8 cellular contexts compared by ENCODE assay signal in the genomic region with DNA sequence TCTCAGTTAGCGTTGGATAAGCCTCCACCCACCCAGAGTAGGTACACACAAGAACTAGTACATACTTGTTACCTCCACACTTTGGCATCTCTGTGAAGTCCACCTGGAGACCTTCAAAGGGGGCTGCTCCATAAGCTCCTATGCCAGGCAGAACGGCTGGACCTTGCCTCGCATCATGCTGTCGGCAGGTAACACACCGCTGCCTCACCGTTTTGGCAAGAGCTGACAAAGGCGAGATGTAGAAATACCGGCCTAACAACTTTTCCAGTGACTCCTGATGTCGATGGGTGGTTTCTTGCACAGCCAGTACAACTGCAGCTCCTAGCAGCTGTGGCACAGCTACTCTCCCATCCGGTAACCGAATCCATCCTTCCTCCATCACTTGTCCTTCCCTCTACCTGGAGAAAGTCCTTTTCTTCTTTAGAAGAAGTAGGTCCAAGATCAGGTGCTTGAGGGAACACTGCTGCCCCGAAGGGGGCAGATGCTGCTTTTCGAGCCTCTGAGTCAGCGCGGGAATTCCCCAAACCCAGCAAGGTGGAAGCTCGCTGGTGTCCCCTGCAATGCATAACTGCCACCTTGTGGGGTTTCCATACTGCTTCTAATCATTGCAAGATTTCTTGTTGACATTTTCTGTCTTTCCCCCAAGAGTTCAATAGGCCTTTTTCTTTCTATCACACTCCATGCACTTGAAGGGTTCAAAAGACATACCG.
DNase-seq lines count a peak whose midpoint lies in the region; ATAC-seq, FAIRE-seq and TF ChIP-seq lines count a peak whose summit lies in the region.
"Not testable (repeated sequence)": the region's sequence is repeated elsewhere in the genome, so short reads cannot be mapped to it uniquely, and the experiment has no call there.

No MANE protein-coding gene starts in this region.

- H3K9me3 Mint-ChIP-seq in Caco-2 (ENCODE audit: unreplicated experiment); activated T-cell treated with anti-CD3 and anti-CD28 coated beads, Interleukin-2, amount 50 U/mL, for 72 hours; stimulated activated naive CD8-positive, alpha-beta T cell treated with anti-CD3 and anti-CD28 coated beads, Interleukin-15, amount 100 ng/mL, for 72 hours: not testable (repeated sequence)

- H2BK15ac ChIP-seq in H1 (ENCODE audit: low read length): not testable (repeated sequence)

- not testable (repeated sequence) for H3K27ac Mint-ChIP-seq in Caco-2 (ENCODE audit: unreplicated experiment); activated T-cell treated with anti-CD3 and anti-CD28 coated beads, Interleukin-2, amount 50 U/mL, for 72 hours; stimulated activated naive CD8-positive, alpha-beta T cell treated with anti-CD3 and anti-CD28 coated beads, Interleukin-15, amount 100 ng/mL, for 72 hours

- not testable (repeated sequence) for H4K5ac ChIP-seq in H1 (ENCODE audit: insufficient read length, low read depth, low read length)

- not testable (repeated sequence) for H4K20me1 ChIP-seq in PC-3 (ENCODE audit: low read length); H1 (replicated peaks in 1 of 2; ENCODE audit: control insufficient read depth in 1 of 2, insufficient read depth in 2 of 2, low read length in 2 of 2)

- H3K27ac ChIP-seq in PC-3 (ENCODE audit: low read length); H1 (ENCODE audit: low read depth, low read length); prostate gland: not testable (repeated sequence)

- not testable (repeated sequence) for H3K4me1 Mint-ChIP-seq in Caco-2 (ENCODE audit: low read depth, unreplicated experiment); activated T-cell treated with anti-CD3 and anti-CD28 coated beads, Interleukin-2, amount 50 U/mL, for 72 hours (ENCODE audit: low read depth); stimulated activated naive CD8-positive, alpha-beta T cell treated with anti-CD3 and anti-CD28 coated beads, Interleukin-15, amount 100 ng/mL, for 72 hours

- TF ChIP-seq RAD21 in H1 (IDR thresholded peaks at IDR 0.05 in 1 of 2, conservative IDR thresholded peaks at IDR 0.05 in 1 of 2; ENCODE audit: low read depth in 2 of 2, low read length in 2 of 2): peak in 1 of 2 experiments; percentile 6; a peak in 1 of 4 replicates

- H2BK20ac ChIP-seq in H1 (ENCODE audit: low read length): not testable (repeated sequence)

- FAIRE-seq in H1 (lab: Jason Lieb, UNC): not testable (repeated sequence)

- not testable (repeated sequence) for H3K36me3 Mint-ChIP-seq in Caco-2 (ENCODE audit: insufficient read depth, unreplicated experiment); activated T-cell treated with anti-CD3 and anti-CD28 coated beads, Interleukin-2, amount 50 U/mL, for 72 hours (ENCODE audit: insufficient read depth in 2 of 2)

- H3F3A ChIP-seq in PC-3 (ENCODE audit: low read length, unreplicated experiment): not testable (repeated sequence)

- H4K91ac ChIP-seq in H1 (replicated peaks; ENCODE audit: insufficient read length, low read length): not testable (repeated sequence)

- not testable (repeated sequence) for H3K4ac ChIP-seq in H1 (replicated peaks; ENCODE audit: insufficient read length, low read depth, low read length)

- H3K4me2 ChIP-seq in PC-3 (ENCODE audit: low read length): 0 out of 2 replicates have a peak overlapping the region, but pooled peaks have one; percentile 28
- not testable (repeated sequence) for H3K4me2 ChIP-seq in H1 (ENCODE audit: insufficient read depth in 1 of 2, low read depth in 2 of 2, low read length in 2 of 2)

- TF ChIP-seq POLR2A in H1 (IDR thresholded peaks at IDR 0.05; ENCODE audit: control extremely low read depth in 1 of 2, low read depth in 2 of 2, low read length in 2 of 2); prostate gland (IDR thresholded peaks at IDR 0.05): not testable (repeated sequence)

- BruUV-seq in Caco-2 (replicated peaks; lab: Mats Ljungman, UMichigan); PC-3 (replicated peaks; lab: Mats Ljungman, UMichigan): not testable (repeated sequence)

- WGBS in H1 (ENCODE audit: extremely low coverage in 1 of 2, insufficient coverage in 1 of 2, insufficient read length in 1 of 2, insufficient replicate concordance in 2 of 2, low coverage in 1 of 2, low lambda C conversion rate in 2 of 2, missing lambda C conversion rate in 1 of 2), 2 experiments: 74% methylated on average over 17 of the region's 17 CpGs; no CpG with 5 or more reads in 1 of the 2 experiments
- WGBS in prostate gland: 62% methylated on average over 17 of the region's 17 CpGs

- H3K23me2 ChIP-seq in H1 (ENCODE audit: low read depth, low read length): not testable (repeated sequence)

- not testable (repeated sequence) for H3K56ac ChIP-seq in H1 (replicated peaks; ENCODE audit: insufficient read length, low read depth, low read length)

- H3K9me3 ChIP-seq in Caco-2; PC-3 (ENCODE audit: low read length); H1 (ENCODE audit: insufficient read depth in 2 of 2, low read depth in 1 of 2, low read length in 1 of 2); prostate gland: not testable (repeated sequence)

- not testable (repeated sequence) for H2AFZ ChIP-seq in PC-3 (ENCODE audit: low read length); H1 (ENCODE audit: low read length)

- H2BK5ac ChIP-seq in H1 (ENCODE audit: low read depth, low read length): not testable (repeated sequence)

- TF ChIP-seq CTCF in Caco-2 (IDR thresholded peaks at IDR 0.05; ENCODE audit: insufficient read depth in 1 of 2, low read depth in 1 of 2, low read length in 1 of 2, severe bottlenecking in 1 of 2, unreplicated experiment in 1 of 2); LNCaP clone FGC (IDR thresholded peaks at IDR 0.05; ENCODE audit: control insufficient read depth, extremely low read depth, insufficient read depth); PC-3 (conservative IDR thresholded peaks at IDR 0.05; ENCODE audit: low read depth, low read length); H1 (IDR thresholded peaks at IDR 0.05; ENCODE audit: control extremely low read depth in 1 of 3, insufficient read depth in 1 of 3, low read depth in 1 of 3, low read length in 3 of 3); prostate gland (IDR thresholded peaks at IDR 0.05): not testable (repeated sequence)

- not testable (repeated sequence) for H3K9me2 ChIP-seq in PC-3 (replicated peaks; ENCODE audit: low read length)

- not testable (repeated sequence) for TF ChIP-seq EP300 in H1 (IDR thresholded peaks at IDR 0.05; ENCODE audit: borderline replicate concordance in 1 of 2, low read depth in 2 of 2, low read length in 2 of 2)

- not testable (repeated sequence) for H2BK12ac ChIP-seq in H1 (ENCODE audit: low read depth, low read length)

- POLR2A ChIA-PET in Caco-2 (lab: Charles Lee); PC-3 (lab: Charles Lee; ENCODE audit: unreplicated experiment); H1 (lab: Charles Lee; ENCODE audit: partially characterized antibody): not testable (repeated sequence)

- not testable (repeated sequence) for H3K18ac ChIP-seq in H1 (ENCODE audit: extremely low read depth, low read length)

- not testable (repeated sequence) for H3K27me3 Mint-ChIP-seq in Caco-2 (ENCODE audit: insufficient read depth, unreplicated experiment); activated T-cell treated with anti-CD3 and anti-CD28 coated beads, Interleukin-2, amount 50 U/mL, for 72 hours (ENCODE audit: low read depth)
- H3K27me3 Mint-ChIP-seq in stimulated activated naive CD8-positive, alpha-beta T cell treated with anti-CD3 and anti-CD28 coated beads, Interleukin-15, amount 100 ng/mL, for 72 hours: peaks cover 21% of the 10 kb centered on the region

- ATAC-seq in PC-3; activated T-cell treated with anti-CD3 and anti-CD28 coated beads, Interleukin-2, amount 50 U/mL, for 72 hours (replicated peaks in 1 of 2); stimulated activated naive CD8-positive, alpha-beta T cell treated with anti-CD3 and anti-CD28 coated beads, Interleukin-15, amount 100 ng/mL, for 72 hours: not testable (repeated sequence)

- CTCF ChIA-PET in Caco-2 (lab: Charles Lee); PC-3 (lab: Charles Lee): not testable (repeated sequence)
- CTCF ChIA-PET in H1 (lab: Charles Lee; ENCODE audit: partially characterized antibody): interaction anchor here (1.0 to 1.8 kb wide), 4 partner anchors 9 to 218 kb away, joined by 3 to 8 read pairs (median 3); no protein-coding TSS in a partner anchor

- DNase-seq in Caco-2 (peak; percentile 37 to 49), LNCaP clone FGC (ENCODE audit: low read depth) (peak; percentile 56), PC-3 (peak; percentile 75), left kidney (ENCODE audit: low read depth, low spot score) (peak; percentile 46), prostate gland (ENCODE audit: low spot score) (peak; percentile 32)
- DNase-seq in activated T-cell treated with anti-CD3 and anti-CD28 coated beads, Interleukin-2, amount 50 U/mL, for 72 hours: peak; percentile 7 to 17
- not testable (repeated sequence) for DNase-seq in H1 (ENCODE audit: low read depth in 1 of 2, low spot score in 2 of 2)
- peak; percentile 7 to 47 for DNase-seq in stimulated activated naive CD8-positive, alpha-beta T cell treated with anti-CD3 and anti-CD28 coated beads, Interleukin-15, amount 100 ng/mL, for 72 hours

- H3K27me3 ChIP-seq in Caco-2 (replicated peaks; ENCODE audit: control insufficient read depth, insufficient read depth, low read length); H1 (replicated peaks in 1 of 4; ENCODE audit: control insufficient read depth in 3 of 4, extremely low read depth in 1 of 4, insufficient read depth in 3 of 4, low read length in 3 of 4); prostate gland (replicated peaks; ENCODE audit: insufficient read depth): not testable (repeated sequence)
- H3K27me3 ChIP-seq in PC-3 (ENCODE audit: low read length): peaks cover 11% of the 10 kb centered on the region

- H3K4me1 ChIP-seq in Caco-2; PC-3 (ENCODE audit: insufficient read depth, low read length); H1 (replicated peaks in 1 of 4; ENCODE audit: control insufficient read depth in 3 of 4, insufficient read depth in 4 of 4, low read length in 3 of 4); prostate gland (replicated peaks): not testable (repeated sequence)

- not testable (repeated sequence) for H3K79me1 ChIP-seq in H1 (ENCODE audit: low read depth, low read length)

- not testable (repeated sequence) for H2AK5ac ChIP-seq in H1 (ENCODE audit: low read depth, low read length)

- H4K8ac ChIP-seq in H1 (ENCODE audit: extremely low read depth, insufficient read depth, low read length): not testable (repeated sequence)

- not testable (repeated sequence) for H3K79me2 ChIP-seq in PC-3 (ENCODE audit: low read length); H1 (ENCODE audit: control insufficient read depth in 1 of 2, insufficient read depth in 2 of 2, low read length in 2 of 2)

- H3K4me3 ChIP-seq in Caco-2 (ENCODE audit: low read depth, low read length); LNCaP clone FGC (ENCODE audit: low read depth, low read length); PC-3 (ENCODE audit: low read length); H1 (ENCODE audit: extremely low read depth in 1 of 4, insufficient read depth in 2 of 4, low read depth in 3 of 4, low read length in 4 of 4); prostate gland: not testable (repeated sequence)

- not testable (repeated sequence) for H3K4me3 Mint-ChIP-seq in Caco-2 (ENCODE audit: unreplicated experiment); activated T-cell treated with anti-CD3 and anti-CD28 coated beads, Interleukin-2, amount 50 U/mL, for 72 hours; stimulated activated naive CD8-positive, alpha-beta T cell treated with anti-CD3 and anti-CD28 coated beads, Interleukin-15, amount 100 ng/mL, for 72 hours

- H3K14ac ChIP-seq in H1 (ENCODE audit: insufficient read length): not testable (repeated sequence)

- H3K36me3 ChIP-seq in Caco-2 (ENCODE audit: control insufficient read depth, insufficient read depth, low read length); PC-3 (ENCODE audit: low read depth, low read length); H1 (ENCODE audit: control insufficient read depth in 2 of 4, insufficient read depth in 4 of 4, low read length in 3 of 4); prostate gland: not testable (repeated sequence)

- H2BK120ac ChIP-seq in H1 (replicated peaks; ENCODE audit: low read depth, low read length): not testable (repeated sequence)

- H3K9ac ChIP-seq in PC-3 (ENCODE audit: low read length); H1 (replicated peaks in 1 of 4; ENCODE audit: extremely low read depth in 1 of 4, low read depth in 3 of 4, low read length in 3 of 4): not testable (repeated sequence)

- intact Hi-C loops in Caco-2 (cut with micrococcal nuclease; ENCODE audit: unreplicated experiment); PC-3 (cut with micrococcal nuclease); prostate gland (cut with DNase I): not testable (repeated sequence)

- not testable (repeated sequence) for H3K23ac ChIP-seq in H1 (ENCODE audit: insufficient read length)
